Comparison of ENCODE assay signal across 8 cellular contexts in the genomic region with DNA sequence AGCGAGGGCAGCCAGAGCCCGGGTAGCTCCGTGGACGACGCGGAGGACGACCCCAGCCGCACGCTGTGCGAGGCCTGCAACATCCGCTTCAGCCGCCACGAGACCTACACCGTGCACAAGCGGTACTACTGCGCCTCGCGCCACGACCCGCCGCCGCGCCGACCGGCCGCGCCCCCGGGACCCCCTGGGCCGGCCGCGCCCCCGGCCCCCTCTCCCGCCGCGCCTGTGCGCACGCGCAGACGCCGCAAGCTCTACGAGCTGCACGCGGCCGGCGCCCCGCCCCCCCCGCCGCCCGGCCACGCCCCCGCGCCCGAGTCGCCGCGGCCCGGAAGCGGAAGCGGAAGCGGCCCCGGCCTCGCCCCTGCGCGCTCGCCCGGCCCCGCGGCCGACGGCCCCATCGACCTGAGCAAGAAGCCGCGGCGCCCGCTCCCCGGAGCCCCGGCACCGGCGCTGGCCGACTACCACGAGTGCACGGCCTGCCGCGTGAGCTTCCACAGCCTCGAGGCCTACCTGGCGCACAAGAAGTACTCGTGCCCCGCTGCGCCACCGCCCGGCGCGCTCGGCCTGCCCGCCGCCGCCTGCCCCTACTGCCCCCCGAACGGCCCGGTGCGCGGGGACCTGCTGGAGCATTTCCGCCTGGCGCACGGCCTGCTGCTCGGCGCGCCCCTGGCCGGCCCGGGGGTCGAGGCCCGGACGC. TPM values are rescaled to one million over a fixed set of nuclear protein-coding genes. Genes with fewer than 3 reads are reported as not detected.
DNase-seq lines count a peak whose midpoint lies in the region; ATAC-seq and TF ChIP-seq lines count a peak whose summit lies in the region.

No MANE protein-coding gene starts in this region.

- 1% methylated on average over 35 of the region's 113 CpGs; no CpG with 5 or more reads in 1 of the 2 donors for WGBS in lower leg skin, 2 donors

- H4K20me1 ChIP-seq in BLaER1: peaks cover 9% of the 10 kb centered on the region

- peaks cover 4% of the 10 kb centered on the region for H3K27me3 Mint-ChIP-seq in activated CD4-positive, alpha-beta T cell treated with anti-CD3 and anti-CD28 coated beads, Interleukin-2, amount 10 ng/mL, durations not matched to agents 7 days and 5 days

- H3K4me2 ChIP-seq in BLaER1: peak overlapping the region; percentile 97

- H3K9me3 Mint-ChIP-seq in activated CD4-positive, alpha-beta T cell treated with anti-CD3 and anti-CD28 coated beads, Interleukin-2, amount 10 ng/mL, durations not matched to agents 7 days and 5 days: no peaks in the 10 kb centered on the region

- peaks cover 63% of the 10 kb centered on the region for H3K4me1 ChIP-seq in BLaER1

- ATAC-seq in GM19397 (IDR thresholded peaks at IDR 0.05; ENCODE audit: unreplicated experiment) (peak; percentile 61), GM18861 (IDR thresholded peaks at IDR 0.05; ENCODE audit: unreplicated experiment) (no peak)

- 0 out of 2 replicates have a peak, but pooled peaks have one; percentile 11 for TF ChIP-seq CTCF in LNCAP (IDR thresholded peaks at IDR 0.05)
- TF ChIP-seq CTCF in lower leg skin (IDR thresholded peaks at IDR 0.05): no peak

- intact Hi-C loops in lower leg skin (cut with DNase I; ENCODE audit: low total_unique reads): no loop called here

- peak; percentile 76 for DNase-seq in activated CD4-positive, alpha-beta T cell treated with anti-CD3 and anti-CD28 coated beads, Interleukin-2, amount 10 ng/mL, durations not matched to agents 7 days and 5 days
- DNase-seq in dedifferentiated amniotic fluid mesenchymal stem cell (ENCODE audit: extremely low spot score): peak; percentile 44
- DNase-seq in lower leg skin (ENCODE audit: low spot score in 2 of 2): peak in 1 of 2 donors; percentile 93
- peak; percentile 74 to 86 for DNase-seq in stimulated activated CD4-positive, alpha-beta T cell treated with anti-CD3 and anti-CD28 coated beads, Interleukin-4, amount 100 ng/mL, for 4 hours

- peak overlapping the region; percentile 45 for H3K4me3 Mint-ChIP-seq in activated CD4-positive, alpha-beta T cell treated with anti-CD3 and anti-CD28 coated beads, Interleukin-2, amount 10 ng/mL, durations not matched to agents 7 days and 5 days

- H3K27ac Mint-ChIP-seq in activated CD4-positive, alpha-beta T cell treated with anti-CD3 and anti-CD28 coated beads, Interleukin-2, amount 10 ng/mL, durations not matched to agents 7 days and 5 days: no peak overlapping the region

- POLR2A ChIA-PET in activated CD4-positive, alpha-beta T cell treated with anti-CD3 and anti-CD28 coated beads, Interleukin-2, amount 10 ng/mL, durations not matched to agents 7 days and 5 days (lab: Charles Lee): no interaction called here

- no peaks in the 10 kb centered on the region for H3K9me3 ChIP-seq in BLaER1

- H3K36me3 Mint-ChIP-seq in activated CD4-positive, alpha-beta T cell treated with anti-CD3 and anti-CD28 coated beads, Interleukin-2, amount 10 ng/mL, durations not matched to agents 7 days and 5 days (ENCODE audit: low read depth): peaks cover 6% of the 10 kb centered on the region

- peak overlapping the region; percentile 92 for H3K9ac ChIP-seq in BLaER1

- no peaks in the 10 kb centered on the region for H3K27me3 ChIP-seq in BLaER1

- CTCF ChIA-PET in activated CD4-positive, alpha-beta T cell treated with anti-CD3 and anti-CD28 coated beads, Interleukin-2, amount 10 ng/mL, durations not matched to agents 7 days and 5 days (lab: Charles Lee): interaction anchor here (1.2 to 2.5 kb wide), 3 partner anchors 16 to 90 kb away, joined by 3 to 7 read pairs (median 4); partner anchors contain the start of gene ZC3H18

- peaks cover 8% of the 10 kb centered on the region for H3K4me1 Mint-ChIP-seq in activated CD4-positive, alpha-beta T cell treated with anti-CD3 and anti-CD28 coated beads, Interleukin-2, amount 10 ng/mL, durations not matched to agents 7 days and 5 days

- peaks cover 10% of the 10 kb centered on the region for H3K36me3 ChIP-seq in BLaER1

- peak overlapping the region; percentile 82 for H3K4me3 ChIP-seq in BLaER1
- peak overlapping the region; percentile 53 for H3K4me3 ChIP-seq in lower leg skin (ENCODE audit: low read depth, poor library complexity, severe bottlenecking)

- H3K27ac ChIP-seq in BLaER1: peak overlapping the region; percentile 95

- TF ChIP-seq POLR2A in lower leg skin (IDR thresholded peaks at IDR 0.05): no peak

RNA-seq across cellular contexts. Expression of gene ZC3H18, which starts 36.1 kb away (rescaled TPM):
- 10 to 100 TPM; 77.1 to 87.0 TPM for total RNA-seq in activated CD4-positive, alpha-beta T cell treated with anti-CD3 and anti-CD28 coated beads, Interleukin-2, amount 10 ng/mL, durations not matched to agents 7 days and 5 days
- total RNA-seq in lower leg skin: 10 to 100 TPM; 16.5 to 32.3 (median 18.5) TPM
